ENCODE assay signal across 27 cellular contexts in genomic region chr15:65372787-65373067, GRCh38. TPM values are rescaled to one million over a fixed set of nuclear protein-coding genes. Genes with fewer than 3 reads are reported as not detected.
DNase-seq lines count a peak whose midpoint lies in the region; ATAC-seq, FAIRE-seq and TF ChIP-seq lines count a peak whose summit lies in the region.
"Had no signal": no experiment of that assay in that cellular context is flagged by ENCODE, and none has a peak within 500 bp of the region (broad histone marks: within the 10 kb centered on the region; RNA-seq: fewer than 3 reads in every experiment).

No MANE protein-coding gene starts in this region.

- H3K4me3 Mint-ChIP-seq in chondrocyte (ENCODE audit: unreplicated experiment), result no peak overlapping the region
- H3K4me3 Mint-ChIP-seq: activated CD4-positive, alpha-beta T cell treated with anti-CD3 and anti-CD28 coated beads, Interleukin-2, amount 10 ng/mL, durations not matched to agents 24 days and 14 days; activated T-cell treated with anti-CD3 and anti-CD28 coated beads, Interleukin-2, amount 50 U/mL, for 4 hours; immature natural killer cell; stimulated activated effector memory CD8-positive, alpha-beta T cell treated with anti-CD3 and anti-CD28 coated beads, Interleukin-12 subunit alpha, Interleukin-12 subunit beta, amount 100 ng/mL, for 72 hours had no signal

- no peak overlapping the region for H3K27ac Mint-ChIP-seq in chondrocyte (ENCODE audit: unreplicated experiment)
- H3K27ac Mint-ChIP-seq: activated CD4-positive, alpha-beta T cell treated with anti-CD3 and anti-CD28 coated beads, Interleukin-2, amount 10 ng/mL, durations not matched to agents 24 days and 14 days; immature natural killer cell; stimulated activated effector memory CD8-positive, alpha-beta T cell treated with anti-CD3 and anti-CD28 coated beads, Interleukin-12 subunit alpha, Interleukin-12 subunit beta, amount 100 ng/mL, for 72 hours had no signal

- H3K27ac ChIP-seq in Peyer's patch, result no peak overlapping the region
- H3K27ac ChIP-seq: body of pancreas, gastrocnemius medialis, hepatocyte, prostate gland, sigmoid colon, VCaP had no signal

- H3K9me3 ChIP-seq in BE2C (no peaks in the 10 kb centered on the region), Peyer's patch (no peaks in the 10 kb centered on the region)
- H3K9me3 ChIP-seq: body of pancreas, gastrocnemius medialis, prostate gland, sigmoid colon had no signal

- peaks cover 20% of the 10 kb centered on the region for H3K4me1 ChIP-seq in BE2C
- peaks cover 0 to 12% (median 4%) of the 10 kb centered on the region in 4 donors for H3K4me1 ChIP-seq in Peyer's patch

- peaks cover 12% of the 10 kb centered on the region for H3K4me1 Mint-ChIP-seq in chondrocyte (ENCODE audit: low read depth)

- no peaks in the 10 kb centered on the region for H3K36me3 Mint-ChIP-seq in chondrocyte (ENCODE audit: low read depth)
- H3K36me3 Mint-ChIP-seq: immature natural killer cell; stimulated activated effector memory CD8-positive, alpha-beta T cell treated with anti-CD3 and anti-CD28 coated beads, Interleukin-12 subunit alpha, Interleukin-12 subunit beta, amount 100 ng/mL, for 72 hours had no signal

- no peaks in the 10 kb centered on the region for H3K9me3 Mint-ChIP-seq in chondrocyte (ENCODE audit: low read depth)
- H3K9me3 Mint-ChIP-seq: activated CD4-positive, alpha-beta T cell treated with anti-CD3 and anti-CD28 coated beads, Interleukin-2, amount 10 ng/mL, durations not matched to agents 24 days and 14 days; activated T-cell treated with anti-CD3 and anti-CD28 coated beads, Interleukin-2, amount 50 U/mL, for 4 hours; immature natural killer cell; stimulated activated effector memory CD8-positive, alpha-beta T cell treated with anti-CD3 and anti-CD28 coated beads, Interleukin-12 subunit alpha, Interleukin-12 subunit beta, amount 100 ng/mL, for 72 hours had no signal

- ATAC-seq in sciatic nerve, result no peak
- ATAC-seq: activated T-cell treated with anti-CD3 and anti-CD28 coated beads, Interleukin-2, amount 50 U/mL, for 4 hours; body of pancreas; gastrocnemius medialis; left colon; stimulated activated effector memory CD8-positive, alpha-beta T cell treated with anti-CD3 and anti-CD28 coated beads, Interleukin-12 subunit alpha, Interleukin-12 subunit beta, amount 100 ng/mL, for 72 hours had no signal

- TF ChIP-seq POLR2A in Peyer's patch (IDR thresholded peaks at IDR 0.05), result no peak

- TF ChIP-seq CTCF in BE2C (IDR thresholded peaks at IDR 0.05; ENCODE audit: low read depth, low read length) (no peak), D721Med (IDR thresholded peaks at IDR 0.05; ENCODE audit: insufficient read depth, missing control alignments) (no peak), chondrocyte (IDR thresholded peaks at IDR 0.05) (no peak), Peyer's patch (IDR thresholded peaks at IDR 0.05) (no peak)

- peaks cover 16% of the 10 kb centered on the region for H3K36me3 ChIP-seq in BE2C
- no peaks in the 10 kb centered on the region for H3K36me3 ChIP-seq in Peyer's patch
- H3K36me3 ChIP-seq: gastrocnemius medialis, prostate gland, sigmoid colon had no signal

- FAIRE-seq in D721Med (lab: Jason Lieb, UNC), result peak; percentile 92

- H3K27me3 Mint-ChIP-seq in chondrocyte (ENCODE audit: low read depth), result peaks cover 33% of the 10 kb centered on the region

- intact Hi-C loops in sciatic nerve (cut with DNase I), result no loop called here

- H3K4me3 ChIP-seq in BE2C (ENCODE audit: low read depth, low read length) (no peak overlapping the region; the same call in 1 of the 2 replicates), Peyer's patch (no peak overlapping the region)
- H3K4me3 ChIP-seq: body of pancreas, dorsolateral prefrontal cortex, gastrocnemius medialis, hepatocyte, prostate gland, sigmoid colon had no signal

- H3K27me3 ChIP-seq in BE2C (no peaks in the 10 kb centered on the region), Peyer's patch (peaks cover 0 to 5% of the 10 kb centered on the region in 2 donors)
- H3K27me3 ChIP-seq: body of pancreas had no signal

- DNase-seq in BE2C (peak; percentile 79), D721Med (ENCODE audit: insufficient read length, low spot score) (peak; percentile 88), NCI-H524 (lab: John Stamatoyannopoulos, UW) (peak; percentile 99), chondrocyte (ENCODE audit: low spot score) (peak; percentile 29), A172 (ENCODE audit: low spot score) (no peak), sciatic nerve (ENCODE audit: low spot score) (no peak), SIG-M5 treated with dmso at 0.1 percent for 504 hours (lab: John Stamatoyannopoulos, UW; ENCODE audit: unreplicated experiment) (no peak), Peyer's patch (no peak)
- DNase-seq: activated CD4-positive, alpha-beta T cell treated with anti-CD3 and anti-CD28 coated beads, Interleukin-2, amount 10 ng/mL, durations not matched to agents 24 days and 14 days; activated naive CD4-positive, alpha-beta T cell treated with Interleukin-2 at 50 U/mL for 16 hours; activated T-cell treated with anti-CD3 and anti-CD28 coated beads, Interleukin-2, amount 50 U/mL, for 4 hours; body of pancreas; cerebellar nuclear complex; gastrocnemius medialis; GOT3; immature natural killer cell; left colon; NCI-H1105; NCI-H748 treated with DMSO at 0.1 percent for 48 hours; sigmoid colon; stimulated activated CD4-positive, alpha-beta T cell treated with anti-CD3 and anti-CD28 coated beads, Interleukin-4, amount 100 ng/mL, for 24 hours had no signal

RNA-seq across cellular contexts. Expression of gene IGDCC3, which starts 5.1 kb away (rescaled TPM):
- 92.6 TPM for polyA plus RNA-seq in BE2C (2012; ENCODE audit: insufficient read depth, insufficient read length, low read depth)
- 0.13 to 0.31 TPM (median 0.27 TPM) in 3 replicates for total RNA-seq in chondrocyte
- 0.10 and 0.12 TPM in 2 replicates for total RNA-seq in A172 (2014; rRNA removed; shearing (Covaris generic))
- total RNA-seq in sciatic nerve, result not detected
- total RNA-seq in Peyer's patch, result not detected
- total RNA-seq: activated CD4-positive, alpha-beta T cell treated with anti-CD3 and anti-CD28 coated beads, Interleukin-2, amount 10 ng/mL, durations not matched to agents 24 days and 14 days; body of pancreas; gastrocnemius medialis; OCI-LY7 had no signal
- polyA plus RNA-seq: immature natural killer cell had no signal

RNA-seq across cellular contexts. Expression of gene IGDCC4, which starts 50.0 kb away (rescaled TPM):
- 4.5 TPM for polyA plus RNA-seq in BE2C (2012; ENCODE audit: insufficient read depth, insufficient read length, low read depth)
- total RNA-seq in chondrocyte, result 41.4 to 48.6 TPM (median 47.2 TPM) in 3 replicates
- 0.19 and 0.45 TPM in 2 replicates for total RNA-seq in A172 (2014; rRNA removed; shearing (Covaris generic))
- total RNA-seq in sciatic nerve, result 3.2 TPM
- 1 to 10 TPM in 2 of 4 donors, under 1 TPM in 1, not detected in 1; 0.40 to 3.3 (median 1.0) TPM for total RNA-seq in Peyer's patch

Comparison
In these comparisons a context has a peak if more than half of its experiments do, and no peak if none do; other contexts are left out.
1. DNase-seq: peak in BE2C (single experiment), D721Med (single experiment), NCI-H524 (2 of 2) and chondrocyte (single experiment); none in A172 (single experiment), sciatic nerve (single experiment), SIG-M5 treated with dmso at 0.1 percent for 504 hours (single experiment) and Peyer's patch (0 of 3).